19 cellular contexts compared by ENCODE assay signal in the genomic region with DNA sequence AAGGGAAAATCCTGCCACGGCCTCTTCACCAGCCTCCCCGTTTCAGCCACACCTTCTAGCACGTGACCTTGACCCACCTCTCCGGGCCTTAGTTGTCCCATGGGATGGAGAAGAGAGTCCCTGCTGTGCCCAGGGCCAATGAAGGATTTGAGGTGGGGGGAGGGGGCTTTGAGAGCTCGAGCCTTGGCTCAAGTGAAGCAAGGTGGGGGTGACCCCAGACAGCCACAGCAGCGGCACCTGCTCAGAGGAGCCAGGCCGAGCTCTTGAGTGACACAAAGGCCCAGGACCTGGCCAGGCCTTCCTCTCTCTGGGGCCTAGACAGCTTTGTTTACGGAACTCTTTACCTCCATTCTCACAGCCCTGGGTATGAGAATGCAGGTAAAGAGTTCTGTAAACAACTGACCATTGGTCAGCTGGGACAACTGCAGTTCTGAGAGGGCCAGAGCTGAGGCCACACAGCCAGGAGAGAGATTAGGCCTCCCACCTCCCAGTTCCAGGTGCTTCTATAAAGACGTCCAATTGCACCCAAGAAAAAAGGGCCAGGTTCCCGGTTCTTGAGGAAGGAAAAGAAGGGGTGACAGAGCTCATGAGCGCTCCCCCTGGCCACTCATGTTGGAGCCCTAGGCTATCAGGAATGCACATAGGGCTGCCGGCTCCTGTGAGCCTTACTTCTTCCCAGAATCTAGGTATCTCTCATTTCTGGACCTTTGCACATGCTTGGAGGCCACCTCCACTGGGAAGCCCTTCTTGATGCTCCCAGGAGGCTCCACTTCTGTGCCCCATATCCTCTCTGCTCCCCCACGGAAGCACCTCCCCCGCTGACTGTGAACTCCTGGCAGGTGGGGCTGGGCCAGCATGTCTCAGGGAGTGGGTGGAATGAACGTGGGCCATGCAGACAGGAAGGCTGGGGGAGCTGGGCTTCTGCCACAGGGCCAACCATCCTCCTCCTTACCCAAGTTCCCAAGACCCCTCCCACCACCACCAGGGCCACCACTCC. TPM values are rescaled to one million over a fixed set of nuclear protein-coding genes. Genes with fewer than 3 reads are reported as not detected.
"Had no signal": no experiment of that assay in that cellular context is flagged by ENCODE, and none has a peak within 500 bp of the region (broad histone marks: within the 10 kb centered on the region; RNA-seq: fewer than 3 reads in every experiment).

No MANE protein-coding gene starts in this region.

- H3K4me1 Mint-ChIP-seq: activated T-helper 17 cell treated with anti-CD3 and anti-CD28 coated beads, Interleukin-2, amount 50 U/mL, for 72 hours had no signal

- H3K27ac Mint-ChIP-seq: activated T-helper 17 cell treated with anti-CD3 and anti-CD28 coated beads, Interleukin-2, amount 50 U/mL, for 72 hours; neural progenitor cell had no signal

- H3K36me3 ChIP-seq: ascending aorta, breast epithelium, neural progenitor cell, pancreas, spleen, stomach had no signal

- H2AFZ ChIP-seq: neural progenitor cell had no signal

- H3K36me3 Mint-ChIP-seq: neural progenitor cell had no signal

- H3K9ac ChIP-seq: neural progenitor cell had no signal

- H3K4me3 Mint-ChIP-seq: activated T-helper 17 cell treated with anti-CD3 and anti-CD28 coated beads, Interleukin-2, amount 50 U/mL, for 72 hours; neural progenitor cell had no signal

- DNase-seq: activated CD4-positive, alpha-beta T cell treated with anti-CD3 and anti-CD28 coated beads for 1 hour; activated CD4-positive, alpha-beta T cell treated with anti-CD3 and anti-CD28 coated beads, Interleukin-2, amount 50 U/mL, for 48 hours; activated naive CD4-positive, alpha-beta T cell treated with Interleukin-2 at 50 U/mL for 16 hours; cerebellar nuclear complex; effector memory CD4-positive, alpha-beta T cell; left cardiac atrium; pancreas; stomach; T1000; testis had no signal

- H3K27me3 ChIP-seq: ascending aorta, breast epithelium, neural progenitor cell, pancreas, testis had no signal

- H3K4me3 ChIP-seq: ascending aorta, breast epithelium, lung, neural progenitor cell, pancreas, spleen, stomach, testis had no signal

- H3K27ac ChIP-seq: ascending aorta, neural progenitor cell, pancreas, spleen, stomach, testis had no signal

- H3K27me3 Mint-ChIP-seq: activated T-helper 17 cell treated with anti-CD3 and anti-CD28 coated beads, Interleukin-2, amount 50 U/mL, for 72 hours had no signal

- ATAC-seq: activated T-helper 17 cell treated with anti-CD3 and anti-CD28 coated beads, Interleukin-2, amount 50 U/mL, for 72 hours; left cardiac atrium; pancreas; sciatic nerve had no signal

- H3K9me3 Mint-ChIP-seq: activated T-helper 17 cell treated with anti-CD3 and anti-CD28 coated beads, Interleukin-2, amount 50 U/mL, for 72 hours; neural progenitor cell had no signal

- H3K4me1 ChIP-seq: ascending aorta, breast epithelium, neural progenitor cell, pancreas, spleen, stomach had no signal

- H3K4me2 ChIP-seq: neural progenitor cell had no signal

- H3K9me3 ChIP-seq: ascending aorta, breast epithelium, pancreas, spleen, stomach, testis had no signal

- FAIRE-seq: frontal cortex, pancreas, urothelium cell line had no signal

RNA-seq across cellular contexts. Expression of a gene that starts 13.2 kb away (rescaled TPM):
- total RNA-seq: activated T-helper 17 cell treated with anti-CD3 and anti-CD28 coated beads, Interleukin-2, amount 50 U/mL, for 72 hours; ascending aorta; breast epithelium; left cardiac atrium; sciatic nerve; spleen had no signal
